In genomic region chr3:45226206-45226915, GRCh38 we compare ENCODE assay signal across 8 cellular contexts.
DNase-seq lines count a peak whose midpoint lies in the region; ATAC-seq and TF ChIP-seq lines count a peak whose summit lies in the region.

TSS of gene TMEM158 (minus strand) at chr3:45226287. CDS start at chr3:45226027, 260 bp downstream.

- peak; percentile 83 for ATAC-seq in memory B cell (ENCODE audit: low read depth)

- TF ChIP-seq CTCF in GM12864 (IDR thresholded peaks at IDR 0.05; ENCODE audit: low read depth, low read length, missing control alignments): no peak

- H3K4me1 ChIP-seq in effector memory CD4-positive, alpha-beta T cell (ENCODE audit: control insufficient read depth, insufficient read depth, low read length, poor library complexity, severe bottlenecking): peaks cover 7% of the 10 kb centered on the region

- POLR2A ChIA-PET in HEK293T (lab: Yijun Ruan, JAX): interaction anchor here (0.6 to 1.1 kb wide), 2 partner anchors 70 to 281 kb away, joined by 3 read pairs; no protein-coding TSS in a partner anchor

- H3K4me1 Mint-ChIP-seq in memory B cell: peaks cover 6% of the 10 kb centered on the region

- no peaks in the 10 kb centered on the region for H3K9me3 Mint-ChIP-seq in memory B cell

- H3K4me3 Mint-ChIP-seq in memory B cell: peak within 1 kb of the TSS; percentile 54

- peaks cover 52% of the 10 kb centered on the region for H3K27me3 ChIP-seq in effector memory CD4-positive, alpha-beta T cell (replicated peaks; ENCODE audit: control insufficient read depth, insufficient read depth, low read length, poor library complexity, severe bottlenecking)

- H3K9me3 ChIP-seq in effector memory CD4-positive, alpha-beta T cell (ENCODE audit: control insufficient read depth, low read length): no peaks in the 10 kb centered on the region

- peak within 1 kb of the TSS; percentile 40 for H3K4me3 ChIP-seq in GM12864 (ENCODE audit: low read depth, low read length)
- H3K4me3 ChIP-seq in effector memory CD4-positive, alpha-beta T cell (ENCODE audit: insufficient read depth, low read depth, low read length, poor library complexity, severe bottlenecking): peak within 1 kb of the TSS; percentile 45

- DNase-seq in GM12864 (ENCODE audit: low read depth) (no peak), HEK293T (ENCODE audit: extremely low spot score) (peak; percentile 87), NCI-H226 (peak; percentile 55), memory B cell (ENCODE audit: low spot score in 2 of 2) (peak; percentile 33 to 36), GF-D8 (lab: John Stamatoyannopoulos, UW) (no peak)
- DNase-seq in activated CD8-positive, alpha-beta memory T cell treated with anti-CD3 and anti-CD28 coated beads for 1 hour (ENCODE audit: extremely low read depth in 1 of 2, low read depth in 1 of 2): peak; percentile 23 to 60
- peak; percentile 51 to 65 (median 58) for DNase-seq in effector memory CD4-positive, alpha-beta T cell
- DNase-seq in stimulated activated CD4-positive, alpha-beta T cell treated with anti-CD3 and anti-CD28 coated beads, TNF-alpha, amount 100 ng/mL, for 4 hours (ENCODE audit: low read depth in 3 of 3): peak; percentile 63 to 78 (median 72)

- no peak within 1 kb of the TSS for H3K27ac Mint-ChIP-seq in memory B cell

- H3K27me3 Mint-ChIP-seq in memory B cell: peaks cover 34% of the 10 kb centered on the region

- H3K27ac ChIP-seq in effector memory CD4-positive, alpha-beta T cell (ENCODE audit: insufficient read depth, low read length, poor library complexity, severe bottlenecking): no peak within 1 kb of the TSS

- CTCF ChIA-PET in HEK293T (lab: Yijun Ruan, JAX): interaction anchor here (0.6 to 1.5 kb wide), 2 partner anchors 185 to 434 kb away, joined by 3 to 5 read pairs; no protein-coding TSS in a partner anchor

- H3K36me3 Mint-ChIP-seq in memory B cell: no peaks in the 10 kb centered on the region

- no peaks in the 10 kb centered on the region for H3K36me3 ChIP-seq in effector memory CD4-positive, alpha-beta T cell (ENCODE audit: control insufficient read depth, insufficient read depth, low read length)

TF ChIP-seq in HEK293T, 16 proteins besides CTCF, POLR2A, EP300 and RAD21:
- TF ChIP-seq LEF1 (IDR thresholded peaks at IDR 0.05; ENCODE audit: borderline replicate concordance) (no peak), L3MBTL2 (conservative IDR thresholded peaks at IDR 0.05) (no peak), TARDBP (IDR thresholded peaks at IDR 0.05) (no peak), ELF4 (IDR thresholded peaks at IDR 0.05) (no peak), NFRKB (IDR thresholded peaks at IDR 0.05) (no peak), ARNT (IDR thresholded peaks at IDR 0.05) (no peak)
TF ChIP-seq in HEK293T: peak in this region for 0.

Comparison
In these comparisons a context has a peak if more than half of its experiments do, and no peak if none do; other contexts are left out.
1. DNase-seq: peak in HEK293T (single experiment), NCI-H226 (single experiment), activated CD8-positive, alpha-beta memory T cell treated with anti-CD3 and anti-CD28 coated beads for 1 hour (2 of 2), effector memory CD4-positive, alpha-beta T cell (3 of 3), memory B cell (2 of 2) and stimulated activated CD4-positive, alpha-beta T cell treated with anti-CD3 and anti-CD28 coated beads, TNF-alpha, amount 100 ng/mL, for 4 hours (3 of 3); none in GM12864 (single experiment) and GF-D8 (single experiment).